In genomic region chr9:96156151-96156550, GRCh38 we compare ENCODE assay signal across 23 cellular contexts.
DNase-seq lines count a peak whose midpoint lies in the region; ATAC-seq and TF ChIP-seq lines count a peak whose summit lies in the region.
"Had no signal": no experiment of that assay in that cellular context is flagged by ENCODE, and none has a peak within 500 bp of the region (broad histone marks: within the 10 kb centered on the region; RNA-seq: fewer than 3 reads in every experiment).

No MANE protein-coding gene starts in this region.

- no peaks in the 10 kb centered on the region for H4K20me1 ChIP-seq in GM23338 (replicated peaks; ENCODE audit: insufficient read depth)

- no peaks in the 10 kb centered on the region for H3K79me2 ChIP-seq in GM23338 (replicated peaks; ENCODE audit: insufficient read depth)

- H3K36me3 ChIP-seq in GM23338 (ENCODE audit: insufficient read depth) (no peaks in the 10 kb centered on the region), esophagus muscularis mucosa (no peaks in the 10 kb centered on the region)
- H3K36me3 ChIP-seq: gastrocnemius medialis, HAP-1, SJCRH30 had no signal

- H3K27ac ChIP-seq in GM23338 (ENCODE audit: low read depth) (no peak overlapping the region), esophagus muscularis mucosa (replicated peaks in 1 of 4) (peak overlapping the region in 1 of 4 donors; percentile 30)

- no peak overlapping the region for H3K4me2 ChIP-seq in GM23338

- H3K9me3 ChIP-seq in esophagus muscularis mucosa, result peaks cover 0 to 7% (median 4%) of the 10 kb centered on the region in 4 donors
- H3K9me3 ChIP-seq: gastrocnemius medialis, HAP-1, SJCRH30 had no signal

- TF ChIP-seq CTCF in GM23338 (conservative IDR thresholded peaks at IDR 0.05; ENCODE audit: low read depth in 2 of 2) (no peak), esophagus muscularis mucosa (IDR thresholded peaks at IDR 0.05) (no peak), nephron (IDR thresholded peaks at IDR 0.05; ENCODE audit: unreplicated experiment in 3 of 3) (no peak)

- 73% methylated on average over 2 of the region's 2 CpGs for WGBS in esophagus muscularis mucosa

- H3K9me2 ChIP-seq in GM23338 (ENCODE audit: insufficient read depth), result peaks cover 9% of the 10 kb centered on the region; the same call in 1 of the 2 replicates

- intact Hi-C loops in esophagus muscularis mucosa (cut with DNase I), result loop anchor here (10.0 kb wide), 1 partner anchor 59 kb away; no protein-coding TSS in a partner anchor

- H2AFZ ChIP-seq in GM23338, result peak overlapping the region; percentile 64; the same call in 1 of the 2 replicates

- no peak for TF ChIP-seq POLR2A in esophagus muscularis mucosa (IDR thresholded peaks at IDR 0.05; ENCODE audit: low read depth)

- H3K4me1 ChIP-seq in GM23338 (ENCODE audit: insufficient read depth) (peaks cover 3% of the 10 kb centered on the region; the same call in 1 of the 2 replicates), esophagus muscularis mucosa (peaks cover 0 to 11% (median 5%) of the 10 kb centered on the region in 4 donors)
- H3K4me1 ChIP-seq: gastrocnemius medialis, HAP-1 had no signal

- H3K36me3 Mint-ChIP-seq in GM23338 (ENCODE audit: low read depth) (no peaks in the 10 kb centered on the region), nephron (ENCODE audit: low read depth) (no peaks in the 10 kb centered on the region)
- H3K36me3 Mint-ChIP-seq: activated naive CD8-positive, alpha-beta T cell; IgD-negative memory B cell had no signal

- H3K4me3 Mint-ChIP-seq in GM23338 (no peak overlapping the region), nephron (no peak overlapping the region)
- H3K4me3 Mint-ChIP-seq: activated naive CD8-positive, alpha-beta T cell; central memory CD8-positive, alpha-beta T cell; IgD-negative memory B cell; naive thymus-derived CD4-positive, alpha-beta T cell; stimulated activated effector memory CD8-positive, alpha-beta T cell treated with anti-CD3 and anti-CD28 coated beads, Interleukin-12 subunit alpha, Interleukin-12 subunit beta, amount 100 ng/mL, for 72 hours; T-helper 1 cell treated with Interleukin-12 subunit alpha and Interleukin-12 subunit beta and Interleukin-4 antibody, amounts not matched to agents 30 μg/mL and 1 μg/mL, for 36 hours had no signal

- ATAC-seq in GM23338, result no peak
- ATAC-seq in GM18873 (IDR thresholded peaks at IDR 0.05; ENCODE audit: low FRiP score, unreplicated experiment), result no peak
- ATAC-seq: naive thymus-derived CD4-positive, alpha-beta T cell; stimulated activated effector memory CD8-positive, alpha-beta T cell treated with anti-CD3 and anti-CD28 coated beads, Interleukin-12 subunit alpha, Interleukin-12 subunit beta, amount 100 ng/mL, for 72 hours had no signal

- DNase-seq in GM23338 (ENCODE audit: low spot score), result no peak
- DNase-seq in esophagus muscularis mucosa (ENCODE audit: extremely low spot score), result no peak
- peak; percentile 36 for DNase-seq in stromal cell of bone marrow (ENCODE audit: low read depth)
- DNase-seq in NCI-H226, result no peak
- DNase-seq in DMS153 (lab: John Stamatoyannopoulos, UW), result no peak
- DNase-seq: activated CD4-positive, alpha-beta T cell treated with anti-CD3 and anti-CD28 coated beads for 4 hours; effector CD8-positive, alpha-beta T cell; erythroblast; mammary epithelial cell; naive thymus-derived CD4-positive, alpha-beta T cell; NCI-H1417 treated with DMSO at 0.1 percent for 48 hours; NCI-H526 had no signal

- no peaks in the 10 kb centered on the region for H3F3A ChIP-seq in GM23338 (replicated peaks; ENCODE audit: low read depth)

- H3K9me3 Mint-ChIP-seq in GM23338 (no peaks in the 10 kb centered on the region; the same call in 2 of the 3 replicates), nephron (no peaks in the 10 kb centered on the region)
- H3K9me3 Mint-ChIP-seq: activated T-helper 2 cell treated with anti-CD3 and anti-CD28 coated beads, Interferon-gamma antibody, Interleukin-2, Interleukin-4, amounts not matched to agents 10 μg/mL and 5 μg/mL and 100 μg/mL, durations not matched to agents 14 hours and 24 hours and 36 hours; central memory CD8-positive, alpha-beta T cell; stimulated activated effector memory CD8-positive, alpha-beta T cell treated with anti-CD3 and anti-CD28 coated beads, Interleukin-12 subunit alpha, Interleukin-12 subunit beta, amount 100 ng/mL, for 72 hours; T-helper 1 cell treated with Interleukin-12 subunit alpha and Interleukin-12 subunit beta and Interleukin-4 antibody, amounts not matched to agents 30 μg/mL and 1 μg/mL, for 36 hours had no signal

- H3K4me1 Mint-ChIP-seq in GM23338, result peaks cover 12% of the 10 kb centered on the region
- H3K4me1 Mint-ChIP-seq in nephron, result peaks cover 14% of the 10 kb centered on the region

- TF ChIP-seq EP300 in esophagus muscularis mucosa (IDR thresholded peaks at IDR 0.05), result peak; percentile 39

- no peak overlapping the region for H3K27ac Mint-ChIP-seq in GM23338
- peak overlapping the region in 2 of 3 experiments; percentile 68 to 76 for H3K27ac Mint-ChIP-seq in nephron
- H3K27ac Mint-ChIP-seq: activated naive CD8-positive, alpha-beta T cell; activated T-helper 2 cell treated with anti-CD3 and anti-CD28 coated beads, Interferon-gamma antibody, Interleukin-2, Interleukin-4, amounts not matched to agents 10 μg/mL and 5 μg/mL and 100 μg/mL, durations not matched to agents 14 hours and 24 hours and 36 hours; IgD-negative memory B cell; naive thymus-derived CD4-positive, alpha-beta T cell; stimulated activated effector memory CD8-positive, alpha-beta T cell treated with anti-CD3 and anti-CD28 coated beads, Interleukin-12 subunit alpha, Interleukin-12 subunit beta, amount 100 ng/mL, for 72 hours; T-helper 1 cell treated with Interleukin-12 subunit alpha and Interleukin-12 subunit beta and Interleukin-4 antibody, amounts not matched to agents 30 μg/mL and 1 μg/mL, for 36 hours had no signal

- no peaks in the 10 kb centered on the region for H3K27me3 ChIP-seq in GM23338 (ENCODE audit: insufficient read depth)
- H3K27me3 ChIP-seq in esophagus muscularis mucosa, result no peaks in the 10 kb centered on the region
- H3K27me3 ChIP-seq: gastrocnemius medialis, SJCRH30 had no signal

- H3K27me3 Mint-ChIP-seq in GM23338 (ENCODE audit: insufficient read depth, low read depth, poor library complexity), result peaks cover 2% of the 10 kb centered on the region
- peaks cover 20% of the 10 kb centered on the region for H3K27me3 Mint-ChIP-seq in nephron (ENCODE audit: low read depth)

- H3K4me3 ChIP-seq in GM23338, result no peak overlapping the region
- no peak overlapping the region for H3K4me3 ChIP-seq in esophagus muscularis mucosa
- H3K4me3 ChIP-seq: gastrocnemius medialis, HAP-1 had no signal

TF ChIP-seq in GM23338, 12 proteins besides CTCF, POLR2A, EP300 and RAD21 (continues in another document):
- TF ChIP-seq JUNB (IDR thresholded peaks at IDR 0.05; ENCODE audit: unreplicated experiment) (no peak), NANOG (IDR thresholded peaks at IDR 0.05; ENCODE audit: borderline replicate concordance) (no peak)
